In the genomic region with DNA sequence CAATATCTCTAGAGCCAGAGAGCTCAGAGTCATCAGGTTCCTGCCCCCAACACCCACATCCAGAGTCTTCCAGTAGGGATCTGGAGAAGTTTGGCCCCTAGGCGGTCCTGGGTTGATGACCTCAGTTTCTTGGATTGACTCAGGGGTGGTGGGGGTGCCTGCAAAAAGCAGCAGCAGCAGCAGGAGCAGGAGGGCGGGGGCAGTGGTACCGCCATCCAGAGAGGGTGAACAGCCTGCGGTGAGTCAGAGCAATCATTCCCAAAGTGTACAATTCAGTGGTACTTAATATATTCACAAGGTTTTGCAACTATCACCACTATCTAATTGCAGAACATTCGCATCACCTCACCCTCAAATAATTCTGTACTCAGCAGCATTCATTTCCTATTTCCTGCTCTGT, we compare ENCODE assay signal across 17 cellular contexts. TPM values are rescaled to one million over a fixed set of nuclear protein-coding genes. Genes with fewer than 3 reads are reported as not detected.
DNase-seq lines count a peak whose midpoint lies in the region; ATAC-seq and TF ChIP-seq lines count a peak whose summit lies in the region.
"Had no signal": no experiment of that assay in that cellular context is flagged by ENCODE, and none has a peak within 500 bp of the region (broad histone marks: within the 10 kb centered on the region; RNA-seq: fewer than 3 reads in every experiment).

No MANE protein-coding gene starts in this region.

- no peak for TF ChIP-seq CTCF in fibroblast of pulmonary artery (IDR thresholded peaks at IDR 0.05; ENCODE audit: low read length, missing control alignments)
- TF ChIP-seq CTCF in prostate gland (IDR thresholded peaks at IDR 0.05) = no peak
- TF ChIP-seq CTCF in OCI-LY7 (conservative IDR thresholded peaks at IDR 0.05; ENCODE audit: low read length) = no peak

- no peak overlapping the region for H3K4me3 ChIP-seq in fibroblast of pulmonary artery (replicated peaks; ENCODE audit: low read depth, low read length)
- H3K4me3 ChIP-seq in prostate gland = no peak overlapping the region
- no peak overlapping the region for H3K4me3 ChIP-seq in OCI-LY7 (ENCODE audit: low read depth, low read length, poor library complexity, severe bottlenecking)
- H3K4me3 ChIP-seq: BLaER1 treated with 17β-estradiol and CSF1 and Interleukin-3, amounts not matched to agents 10 nM and 100 nM; heart right ventricle; upper lobe of left lung had no signal

- no peak for TF ChIP-seq POLR2A in prostate gland (IDR thresholded peaks at IDR 0.05)

- no TSS peak for BruUV-seq in OCI-LY7 (replicated peaks; lab: Mats Ljungman, UMichigan)

- POLR2A ChIA-PET in OCI-LY7 (lab: Charles Lee) = no interaction called here

- DNase-seq in HCEC 1CT = peak; percentile 63
- DNase-seq in T1000 (lab: John Stamatoyannopoulos, UW) = peak; percentile 26
- peak; percentile 9 for DNase-seq in fibroblast of pulmonary artery (ENCODE audit: low read depth)
- no peak for DNase-seq in prostate gland (ENCODE audit: low spot score)
- no peak for DNase-seq in OCI-LY7 (ENCODE audit: low spot score)
- no peak for DNase-seq in ACHN
- DNase-seq: activated CD4-positive, CD25-positive, alpha-beta regulatory T cell treated with anti-CD3 and anti-CD28 coated beads, Interleukin-2, amount 50 U/mL, for 72 hours; activated naive CD4-positive, alpha-beta T cell treated with anti-CD3 and anti-CD28 coated beads, Interleukin-2, amount 50 U/mL, for 16 hours; activated T-cell treated with anti-CD3 and anti-CD28 coated beads, Interleukin-2, amount 50 U/mL, for 72 hours; effector memory CD4-positive, alpha-beta T cell; heart right ventricle; Kasumi-1; NCI-H524; retina; upper lobe of left lung had no signal

- H3K4me1 ChIP-seq in prostate gland (replicated peaks) (no peaks in the 10 kb centered on the region), OCI-LY7 (ENCODE audit: insufficient read depth, low read length, poor library complexity, severe bottlenecking) (no peaks in the 10 kb centered on the region)
- H3K4me1 ChIP-seq: upper lobe of left lung had no signal

- intact Hi-C loops in prostate gland (cut with DNase I) = loop anchor here (10.0 kb wide), 1 partner anchor 377 kb away; no protein-coding TSS in a partner anchor
- intact Hi-C loops in OCI-LY7 (cut with micrococcal nuclease; ENCODE audit: unreplicated experiment) = loop anchor here (10.0 kb wide), 1 partner anchor 197 kb away; the partner anchor contains the start of gene CASTOR1

- no peaks in the 10 kb centered on the region for H4K20me1 ChIP-seq in OCI-LY7 (ENCODE audit: insufficient read depth, low read length)

- H3K9me2 ChIP-seq in OCI-LY7 (ENCODE audit: insufficient read depth, low read length) = no peaks in the 10 kb centered on the region

- H3K4me2 ChIP-seq in OCI-LY7 (ENCODE audit: low read length) = no peak overlapping the region

- H3K79me2 ChIP-seq in OCI-LY7 (ENCODE audit: insufficient read depth, low read depth, low read length) = no peaks in the 10 kb centered on the region

- H3K27ac ChIP-seq in prostate gland (no peak overlapping the region), OCI-LY7 (ENCODE audit: low read depth, low read length, poor library complexity, severe bottlenecking) (no peak overlapping the region)
- H3K27ac ChIP-seq: heart right ventricle, upper lobe of left lung had no signal

- H2AFZ ChIP-seq in OCI-LY7 (ENCODE audit: low read length) = no peak overlapping the region

- no peaks in the 10 kb centered on the region for H3K9me3 ChIP-seq in prostate gland
- no peaks in the 10 kb centered on the region for H3K9me3 ChIP-seq in OCI-LY7 (ENCODE audit: low read length)
- H3K9me3 ChIP-seq: BLaER1 treated with 17β-estradiol and CSF1 and Interleukin-3, amounts not matched to agents 10 nM and 100 nM; upper lobe of left lung had no signal

- no peaks in the 10 kb centered on the region for H3K27me3 ChIP-seq in prostate gland (replicated peaks; ENCODE audit: insufficient read depth)
- H3K27me3 ChIP-seq: BLaER1 treated with 17β-estradiol and CSF1 and Interleukin-3, amounts not matched to agents 10 nM and 100 nM; heart right ventricle; upper lobe of left lung had no signal

- whole genome bisulfite sequencing in prostate gland = 91% methylated on average over 5 of the region's 5 CpGs

- H3K36me3 ChIP-seq in prostate gland (no peaks in the 10 kb centered on the region), OCI-LY7 (ENCODE audit: insufficient read depth, low read length) (no peaks in the 10 kb centered on the region)
- H3K36me3 ChIP-seq: BLaER1 treated with 17β-estradiol and CSF1 and Interleukin-3, amounts not matched to agents 10 nM and 100 nM; heart right ventricle; upper lobe of left lung had no signal

- CTCF ChIA-PET in OCI-LY7 (lab: Charles Lee; ENCODE audit: unreplicated experiment) = no interaction called here

- ATAC-seq in GM21825 (IDR thresholded peaks at IDR 0.05; ENCODE audit: unreplicated experiment) = no peak
- ATAC-seq: activated T-cell treated with anti-CD3 and anti-CD28 coated beads, Interleukin-2, amount 50 U/mL, for 72 hours; heart right ventricle had no signal

- in situ Hi-C loops in ACHN (cut with HindIII; ENCODE audit: low pct_ligation_motif_present, low pct_unique_long_range_greater_than_20kb, low sequenced_read_pairs) = no loop called here

RNA-seq across cellular contexts. Expression of gene SEC14L3, which starts 9.9 kb away (rescaled TPM):
- total RNA-seq in prostate gland (not detected), OCI-LY7 (2022) (not detected in 2 replicates)
- not detected in 2 replicates for total RNA-seq in OCI-LY7 (2014; rRNA removed; shearing (Covaris generic))
- total RNA-seq: activated T-cell treated with anti-CD3 and anti-CD28 coated beads, Interleukin-2, amount 50 U/mL, for 72 hours; heart right ventricle had no signal

RNA-seq across cellular contexts. Expression of gene SEC14L4, which starts 23.8 kb away (rescaled TPM):
- 10 to 100 TPM in 1 of 2 donors, not detected in 1; 16.9 TPM for total RNA-seq in prostate gland
- total RNA-seq in OCI-LY7 (2014; rRNA removed; shearing (Covaris generic)) = not detected in 2 replicates
- total RNA-seq in OCI-LY7 (2022) = not detected in 2 replicates
- total RNA-seq: activated T-cell treated with anti-CD3 and anti-CD28 coated beads, Interleukin-2, amount 50 U/mL, for 72 hours had no signal

RNA-seq across cellular contexts. Expression of gene MTFP1, which starts 56.1 kb away (rescaled TPM):
- total RNA-seq in prostate gland (10 to 100 TPM; 14.1 to 28.1 TPM), OCI-LY7 (2022) (63.6 and 83.2 TPM in 2 replicates)
- 70.5 and 81.9 TPM in 2 replicates for total RNA-seq in OCI-LY7 (2014; rRNA removed; shearing (Covaris generic))

Comparison
In these comparisons a context has a peak if more than half of its experiments do, and no peak if none do; other contexts are left out.
1. DNase-seq: peak in HCEC 1CT (single experiment), T1000 (single experiment) and fibroblast of pulmonary artery (single experiment); none in prostate gland (single experiment), OCI-LY7 (single experiment) and ACHN (single experiment).